ENCODE assay signal across 1 cellular context in the genomic region with DNA sequence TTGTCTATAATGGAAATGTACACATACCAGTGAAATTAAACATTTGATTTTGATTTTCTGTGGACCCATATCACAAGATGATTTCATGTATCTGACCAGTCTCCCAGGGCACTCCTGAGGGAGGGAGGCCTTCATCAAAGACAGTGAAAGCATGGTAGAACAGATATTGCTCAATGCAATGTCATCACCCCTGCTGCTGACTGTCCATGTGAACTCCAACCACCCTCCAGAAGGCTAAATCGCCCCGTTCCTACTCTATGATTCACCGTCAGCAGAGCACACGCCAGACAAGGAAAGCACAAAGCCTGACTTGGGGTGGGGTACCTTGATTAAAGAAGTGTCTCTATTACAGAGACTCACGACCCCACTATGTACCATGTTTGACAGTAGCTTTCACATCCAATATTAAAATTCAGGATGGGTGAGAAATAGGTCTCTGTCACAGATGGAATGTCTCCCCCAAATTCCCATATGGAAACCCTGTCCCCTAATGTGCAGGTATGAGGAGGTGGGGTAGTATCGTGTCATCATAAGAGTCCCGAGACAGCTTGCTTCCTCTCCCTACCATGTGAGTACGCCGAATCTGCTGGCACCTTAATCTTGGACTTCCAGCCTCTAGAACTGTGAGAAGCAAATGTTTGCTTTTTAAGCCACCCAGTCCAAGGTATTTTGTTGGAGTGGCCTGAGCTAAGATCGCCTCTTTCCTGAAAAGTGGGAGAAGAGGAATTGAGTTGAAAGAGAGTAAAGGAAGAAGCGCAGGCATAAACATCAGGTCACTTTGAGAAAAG.
TF ChIP-seq lines count a peak whose summit lies in the region.

No MANE protein-coding gene starts in this region.

TF ChIP-seq in HepG2, 621 proteins besides CTCF, POLR2A, EP300 and RAD21 (continued from another document and continues in another):
- TF ChIP-seq MTF2 (CRISPR knock-in tag; IDR thresholded peaks at IDR 0.05; ENCODE audit: borderline replicate concordance) = no peak
- peak; percentile 61 for TF ChIP-seq TCF7 (IDR thresholded peaks at IDR 0.05; ENCODE audit: low read depth)
- peak; percentile 63; the same call in 1 of the 2 replicates for TF ChIP-seq NCOA2 (CRISPR knock-in tag; IDR thresholded peaks at IDR 0.05)
- TF ChIP-seq FOXK2 (IDR thresholded peaks at IDR 0.05) = no peak
- no peak for TF ChIP-seq KAT2B (IDR thresholded peaks at IDR 0.05; ENCODE audit: borderline replicate concordance, low read depth, low read length)
- TF ChIP-seq NFRKB (IDR thresholded peaks at IDR 0.05) = no peak
- TF ChIP-seq RORA (CRISPR knock-in tag; IDR thresholded peaks at IDR 0.05) = no peak
- TF ChIP-seq, protein P1, sequence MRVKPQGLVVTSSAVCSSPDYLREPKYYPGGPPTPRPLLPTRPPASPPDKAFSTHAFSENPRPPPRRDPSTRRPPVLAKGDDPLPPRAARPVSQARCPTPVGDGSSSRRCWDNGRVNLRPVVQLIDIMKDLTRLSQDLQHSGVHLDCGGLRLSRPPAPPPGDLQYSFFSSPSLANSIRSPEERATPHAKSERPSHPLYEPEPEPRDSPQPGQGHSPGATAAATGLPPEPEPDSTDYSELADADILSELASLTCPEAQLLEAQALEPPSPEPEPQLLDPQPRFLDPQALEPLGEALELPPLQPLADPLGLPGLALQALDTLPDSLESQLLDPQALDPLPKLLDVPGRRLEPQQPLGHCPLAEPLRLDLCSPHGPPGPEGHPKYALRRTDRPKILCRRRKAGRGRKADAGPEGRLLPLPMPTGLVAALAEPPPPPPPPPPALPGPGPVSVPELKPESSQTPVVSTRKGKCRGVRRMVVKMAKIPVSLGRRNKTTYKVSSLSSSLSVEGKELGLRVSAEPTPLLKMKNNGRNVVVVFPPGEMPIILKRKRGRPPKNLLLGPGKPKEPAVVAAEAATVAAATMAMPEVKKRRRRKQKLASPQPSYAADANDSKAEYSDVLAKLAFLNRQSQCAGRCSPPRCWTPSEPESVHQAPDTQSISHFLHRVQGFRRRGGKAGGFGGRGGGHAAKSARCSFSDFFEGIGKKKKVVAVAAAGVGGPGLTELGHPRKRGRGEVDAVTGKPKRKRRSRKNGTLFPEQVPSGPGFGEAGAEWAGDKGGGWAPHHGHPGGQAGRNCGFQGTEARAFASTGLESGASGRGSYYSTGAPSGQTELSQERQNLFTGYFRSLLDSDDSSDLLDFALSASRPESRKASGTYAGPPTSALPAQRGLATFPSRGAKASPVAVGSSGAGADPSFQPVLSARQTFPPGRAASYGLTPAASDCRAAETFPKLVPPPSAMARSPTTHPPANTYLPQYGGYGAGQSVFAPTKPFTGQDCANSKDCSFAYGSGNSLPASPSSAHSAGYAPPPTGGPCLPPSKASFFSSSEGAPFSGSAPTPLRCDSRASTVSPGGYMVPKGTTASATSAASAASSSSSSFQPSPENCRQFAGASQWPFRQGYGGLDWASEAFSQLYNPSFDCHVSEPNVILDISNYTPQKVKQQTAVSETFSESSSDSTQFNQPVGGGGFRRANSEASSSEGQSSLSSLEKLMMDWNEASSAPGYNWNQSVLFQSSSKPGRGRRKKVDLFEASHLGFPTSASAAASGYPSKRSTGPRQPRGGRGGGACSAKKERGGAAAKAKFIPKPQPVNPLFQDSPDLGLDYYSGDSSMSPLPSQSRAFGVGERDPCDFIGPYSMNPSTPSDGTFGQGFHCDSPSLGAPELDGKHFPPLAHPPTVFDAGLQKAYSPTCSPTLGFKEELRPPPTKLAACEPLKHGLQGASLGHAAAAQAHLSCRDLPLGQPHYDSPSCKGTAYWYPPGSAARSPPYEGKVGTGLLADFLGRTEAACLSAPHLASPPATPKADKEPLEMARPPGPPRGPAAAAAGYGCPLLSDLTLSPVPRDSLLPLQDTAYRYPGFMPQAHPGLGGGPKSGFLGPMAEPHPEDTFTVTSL (CRISPR knock-in tag; IDR thresholded peaks at IDR 0.05; ENCODE audit: borderline replicate concordance) = no peak
- no peak for TF ChIP-seq RFXAP (CRISPR knock-in tag; IDR thresholded peaks at IDR 0.05; ENCODE audit: borderline replicate concordance)
- TF ChIP-seq ZMYM3 (CRISPR knock-in tag; IDR thresholded peaks at IDR 0.05) = peak; percentile 66
- TF ChIP-seq, protein P2, sequence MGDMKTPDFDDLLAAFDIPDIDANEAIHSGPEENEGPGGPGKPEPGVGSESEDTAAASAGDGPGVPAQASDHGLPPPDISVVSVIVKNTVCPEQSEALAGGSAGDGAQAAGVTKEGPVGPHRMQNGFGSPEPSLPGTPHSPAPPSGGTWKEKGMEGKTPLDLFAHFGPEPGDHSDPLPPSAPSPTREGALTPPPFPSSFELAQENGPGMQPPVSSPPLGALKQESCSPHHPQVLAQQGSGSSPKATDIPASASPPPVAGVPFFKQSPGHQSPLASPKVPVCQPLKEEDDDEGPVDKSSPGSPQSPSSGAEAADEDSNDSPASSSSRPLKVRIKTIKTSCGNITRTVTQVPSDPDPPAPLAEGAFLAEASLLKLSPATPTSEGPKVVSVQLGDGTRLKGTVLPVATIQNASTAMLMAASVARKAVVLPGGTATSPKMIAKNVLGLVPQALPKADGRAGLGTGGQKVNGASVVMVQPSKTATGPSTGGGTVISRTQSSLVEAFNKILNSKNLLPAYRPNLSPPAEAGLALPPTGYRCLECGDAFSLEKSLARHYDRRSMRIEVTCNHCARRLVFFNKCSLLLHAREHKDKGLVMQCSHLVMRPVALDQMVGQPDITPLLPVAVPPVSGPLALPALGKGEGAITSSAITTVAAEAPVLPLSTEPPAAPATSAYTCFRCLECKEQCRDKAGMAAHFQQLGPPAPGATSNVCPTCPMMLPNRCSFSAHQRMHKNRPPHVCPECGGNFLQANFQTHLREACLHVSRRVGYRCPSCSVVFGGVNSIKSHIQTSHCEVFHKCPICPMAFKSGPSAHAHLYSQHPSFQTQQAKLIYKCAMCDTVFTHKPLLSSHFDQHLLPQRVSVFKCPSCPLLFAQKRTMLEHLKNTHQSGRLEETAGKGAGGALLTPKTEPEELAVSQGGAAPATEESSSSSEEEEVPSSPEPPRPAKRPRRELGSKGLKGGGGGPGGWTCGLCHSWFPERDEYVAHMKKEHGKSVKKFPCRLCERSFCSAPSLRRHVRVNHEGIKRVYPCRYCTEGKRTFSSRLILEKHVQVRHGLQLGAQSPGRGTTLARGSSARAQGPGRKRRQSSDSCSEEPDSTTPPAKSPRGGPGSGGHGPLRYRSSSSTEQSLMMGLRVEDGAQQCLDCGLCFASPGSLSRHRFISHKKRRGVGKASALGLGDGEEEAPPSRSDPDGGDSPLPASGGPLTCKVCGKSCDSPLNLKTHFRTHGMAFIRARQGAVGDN (CRISPR knock-in tag; IDR thresholded peaks at IDR 0.05) = no peak
- TF ChIP-seq ZC3H4 (CRISPR knock-in tag; IDR thresholded peaks at IDR 0.05; ENCODE audit: borderline replicate concordance) = no peak
- TF ChIP-seq ZNF230 (CRISPR knock-in tag; IDR thresholded peaks at IDR 0.05) = no peak
- TF ChIP-seq KLF15 (CRISPR knock-in tag; IDR thresholded peaks at IDR 0.05; ENCODE audit: borderline replicate concordance) = no peak
- no peak for TF ChIP-seq MED13 (CRISPR knock-in tag; IDR thresholded peaks at IDR 0.05)
- TF ChIP-seq SATB2 (CRISPR knock-in tag; IDR thresholded peaks at IDR 0.05) = no peak
- TF ChIP-seq RBFOX2 (IDR thresholded peaks at IDR 0.05; ENCODE audit: low read depth, low read length) = no peak
- peak; percentile 19; the same call in 1 of the 2 replicates for TF ChIP-seq ZNF501 (CRISPR knock-in tag; IDR thresholded peaks at IDR 0.05)
- TF ChIP-seq PCBP2 (optimal IDR thresholded peaks at IDR 0.05; ENCODE audit: low read depth, low read length, poor library complexity, severe bottlenecking) = no peak
- no peak for TF ChIP-seq ZNF207 (IDR thresholded peaks at IDR 0.05; ENCODE audit: borderline replicate concordance)
- TF ChIP-seq RXRA (CRISPR knock-in tag; IDR thresholded peaks at IDR 0.05) = peak; percentile 76; the same call in 1 of the 2 replicates
- TF ChIP-seq ZNF253 (CRISPR knock-in tag; IDR thresholded peaks at IDR 0.05; ENCODE audit: borderline replicate concordance) = no peak
- TF ChIP-seq NPAS2 (CRISPR knock-in tag; IDR thresholded peaks at IDR 0.05; ENCODE audit: borderline replicate concordance) = no peak
- no peak for TF ChIP-seq ZKSCAN8 (CRISPR knock-in tag; IDR thresholded peaks at IDR 0.05; ENCODE audit: borderline replicate concordance)
- TF ChIP-seq, protein P3, sequence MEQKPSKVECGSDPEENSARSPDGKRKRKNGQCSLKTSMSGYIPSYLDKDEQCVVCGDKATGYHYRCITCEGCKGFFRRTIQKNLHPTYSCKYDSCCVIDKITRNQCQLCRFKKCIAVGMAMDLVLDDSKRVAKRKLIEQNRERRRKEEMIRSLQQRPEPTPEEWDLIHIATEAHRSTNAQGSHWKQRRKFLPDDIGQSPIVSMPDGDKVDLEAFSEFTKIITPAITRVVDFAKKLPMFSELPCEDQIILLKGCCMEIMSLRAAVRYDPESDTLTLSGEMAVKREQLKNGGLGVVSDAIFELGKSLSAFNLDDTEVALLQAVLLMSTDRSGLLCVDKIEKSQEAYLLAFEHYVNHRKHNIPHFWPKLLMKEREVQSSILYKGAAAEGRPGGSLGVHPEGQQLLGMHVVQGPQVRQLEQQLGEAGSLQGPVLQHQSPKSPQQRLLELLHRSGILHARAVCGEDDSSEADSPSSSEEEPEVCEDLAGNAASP (CRISPR knock-in tag; IDR thresholded peaks at IDR 0.05; ENCODE audit: borderline replicate concordance) = peak; percentile 68
- TF ChIP-seq, protein P4, sequence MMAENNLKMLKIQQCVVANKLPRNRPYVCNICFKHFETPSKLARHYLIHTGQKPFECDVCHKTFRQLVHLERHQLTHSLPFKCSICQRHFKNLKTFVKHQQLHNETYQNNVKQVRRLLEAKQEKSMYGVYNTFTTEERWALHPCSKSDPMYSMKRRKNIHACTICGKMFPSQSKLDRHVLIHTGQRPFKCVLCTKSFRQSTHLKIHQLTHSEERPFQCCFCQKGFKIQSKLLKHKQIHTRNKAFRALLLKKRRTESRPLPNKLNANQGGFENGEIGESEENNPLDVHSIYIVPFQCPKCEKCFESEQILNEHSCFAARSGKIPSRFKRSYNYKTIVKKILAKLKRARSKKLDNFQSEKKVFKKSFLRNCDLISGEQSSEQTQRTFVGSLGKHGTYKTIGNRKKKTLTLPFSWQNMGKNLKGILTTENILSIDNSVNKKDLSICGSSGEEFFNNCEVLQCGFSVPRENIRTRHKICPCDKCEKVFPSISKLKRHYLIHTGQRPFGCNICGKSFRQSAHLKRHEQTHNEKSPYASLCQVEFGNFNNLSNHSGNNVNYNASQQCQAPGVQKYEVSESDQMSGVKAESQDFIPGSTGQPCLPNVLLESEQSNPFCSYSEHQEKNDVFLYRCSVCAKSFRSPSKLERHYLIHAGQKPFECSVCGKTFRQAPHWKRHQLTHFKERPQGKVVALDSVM (CRISPR knock-in tag; IDR thresholded peaks at IDR 0.05) = no peak
- TF ChIP-seq, protein P5, sequence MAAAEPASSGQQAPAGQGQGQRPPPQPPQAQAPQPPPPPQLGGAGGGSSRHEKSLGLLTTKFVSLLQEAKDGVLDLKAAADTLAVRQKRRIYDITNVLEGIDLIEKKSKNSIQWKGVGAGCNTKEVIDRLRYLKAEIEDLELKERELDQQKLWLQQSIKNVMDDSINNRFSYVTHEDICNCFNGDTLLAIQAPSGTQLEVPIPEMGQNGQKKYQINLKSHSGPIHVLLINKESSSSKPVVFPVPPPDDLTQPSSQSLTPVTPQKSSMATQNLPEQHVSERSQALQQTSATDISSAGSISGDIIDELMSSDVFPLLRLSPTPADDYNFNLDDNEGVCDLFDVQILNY (CRISPR knock-in tag; conservative IDR thresholded peaks at IDR 0.05) = no peak
- TF ChIP-seq MYNN (CRISPR knock-in tag; IDR thresholded peaks at IDR 0.05; ENCODE audit: low read depth) = no peak
- no peak for TF ChIP-seq ZNF496 (CRISPR knock-in tag; IDR thresholded peaks at IDR 0.05; ENCODE audit: insufficient replicate concordance)
- no peak for TF ChIP-seq DNMT3B (CRISPR knock-in tag; conservative IDR thresholded peaks at IDR 0.05)
- TF ChIP-seq, protein P6, sequence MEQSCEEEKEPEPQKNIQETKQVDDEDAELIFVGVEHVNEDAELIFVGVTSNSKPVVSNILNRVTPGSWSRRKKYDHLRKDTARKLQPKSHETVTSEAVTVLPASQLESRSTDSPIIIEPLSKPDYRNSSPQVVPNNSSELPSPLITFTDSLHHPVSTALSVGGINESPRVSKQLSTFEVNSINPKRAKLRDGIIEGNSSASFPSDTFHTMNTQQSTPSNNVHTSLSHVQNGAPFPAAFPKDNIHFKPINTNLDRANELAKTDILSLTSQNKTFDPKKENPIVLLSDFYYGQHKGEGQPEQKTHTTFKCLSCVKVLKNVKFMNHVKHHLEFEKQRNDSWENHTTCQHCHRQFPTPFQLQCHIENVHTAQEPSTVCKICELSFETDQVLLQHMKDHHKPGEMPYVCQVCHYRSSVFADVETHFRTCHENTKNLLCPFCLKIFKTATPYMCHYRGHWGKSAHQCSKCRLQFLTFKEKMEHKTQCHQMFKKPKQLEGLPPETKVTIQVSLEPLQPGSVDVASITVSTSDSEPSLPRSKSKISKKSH (CRISPR knock-in tag; IDR thresholded peaks at IDR 0.05; ENCODE audit: borderline replicate concordance) = no peak
- TF ChIP-seq, protein P7, sequence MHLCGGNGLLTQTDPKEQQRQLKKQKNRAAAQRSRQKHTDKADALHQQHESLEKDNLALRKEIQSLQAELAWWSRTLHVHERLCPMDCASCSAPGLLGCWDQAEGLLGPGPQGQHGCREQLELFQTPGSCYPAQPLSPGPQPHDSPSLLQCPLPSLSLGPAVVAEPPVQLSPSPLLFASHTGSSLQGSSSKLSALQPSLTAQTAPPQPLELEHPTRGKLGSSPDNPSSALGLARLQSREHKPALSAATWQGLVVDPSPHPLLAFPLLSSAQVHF (CRISPR knock-in tag; IDR thresholded peaks at IDR 0.05) = no peak
- TF ChIP-seq, protein P8, sequence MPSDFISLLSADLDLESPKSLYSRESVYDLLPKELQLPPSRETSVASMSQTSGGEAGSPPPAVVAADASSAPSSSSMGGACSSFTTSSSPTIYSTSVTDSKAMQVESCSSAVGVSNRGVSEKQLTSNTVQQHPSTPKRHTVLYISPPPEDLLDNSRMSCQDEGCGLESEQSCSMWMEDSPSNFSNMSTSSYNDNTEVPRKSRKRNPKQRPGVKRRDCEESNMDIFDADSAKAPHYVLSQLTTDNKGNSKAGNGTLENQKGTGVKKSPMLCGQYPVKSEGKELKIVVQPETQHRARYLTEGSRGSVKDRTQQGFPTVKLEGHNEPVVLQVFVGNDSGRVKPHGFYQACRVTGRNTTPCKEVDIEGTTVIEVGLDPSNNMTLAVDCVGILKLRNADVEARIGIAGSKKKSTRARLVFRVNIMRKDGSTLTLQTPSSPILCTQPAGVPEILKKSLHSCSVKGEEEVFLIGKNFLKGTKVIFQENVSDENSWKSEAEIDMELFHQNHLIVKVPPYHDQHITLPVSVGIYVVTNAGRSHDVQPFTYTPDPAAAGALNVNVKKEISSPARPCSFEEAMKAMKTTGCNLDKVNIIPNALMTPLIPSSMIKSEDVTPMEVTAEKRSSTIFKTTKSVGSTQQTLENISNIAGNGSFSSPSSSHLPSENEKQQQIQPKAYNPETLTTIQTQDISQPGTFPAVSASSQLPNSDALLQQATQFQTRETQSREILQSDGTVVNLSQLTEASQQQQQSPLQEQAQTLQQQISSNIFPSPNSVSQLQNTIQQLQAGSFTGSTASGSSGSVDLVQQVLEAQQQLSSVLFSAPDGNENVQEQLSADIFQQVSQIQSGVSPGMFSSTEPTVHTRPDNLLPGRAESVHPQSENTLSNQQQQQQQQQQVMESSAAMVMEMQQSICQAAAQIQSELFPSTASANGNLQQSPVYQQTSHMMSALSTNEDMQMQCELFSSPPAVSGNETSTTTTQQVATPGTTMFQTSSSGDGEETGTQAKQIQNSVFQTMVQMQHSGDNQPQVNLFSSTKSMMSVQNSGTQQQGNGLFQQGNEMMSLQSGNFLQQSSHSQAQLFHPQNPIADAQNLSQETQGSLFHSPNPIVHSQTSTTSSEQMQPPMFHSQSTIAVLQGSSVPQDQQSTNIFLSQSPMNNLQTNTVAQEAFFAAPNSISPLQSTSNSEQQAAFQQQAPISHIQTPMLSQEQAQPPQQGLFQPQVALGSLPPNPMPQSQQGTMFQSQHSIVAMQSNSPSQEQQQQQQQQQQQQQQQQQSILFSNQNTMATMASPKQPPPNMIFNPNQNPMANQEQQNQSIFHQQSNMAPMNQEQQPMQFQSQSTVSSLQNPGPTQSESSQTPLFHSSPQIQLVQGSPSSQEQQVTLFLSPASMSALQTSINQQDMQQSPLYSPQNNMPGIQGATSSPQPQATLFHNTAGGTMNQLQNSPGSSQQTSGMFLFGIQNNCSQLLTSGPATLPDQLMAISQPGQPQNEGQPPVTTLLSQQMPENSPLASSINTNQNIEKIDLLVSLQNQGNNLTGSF (CRISPR knock-in tag; IDR thresholded peaks at IDR 0.05) = no peak
